Comparison of ENCODE assay signal across 1 cellular context in the genomic region with DNA sequence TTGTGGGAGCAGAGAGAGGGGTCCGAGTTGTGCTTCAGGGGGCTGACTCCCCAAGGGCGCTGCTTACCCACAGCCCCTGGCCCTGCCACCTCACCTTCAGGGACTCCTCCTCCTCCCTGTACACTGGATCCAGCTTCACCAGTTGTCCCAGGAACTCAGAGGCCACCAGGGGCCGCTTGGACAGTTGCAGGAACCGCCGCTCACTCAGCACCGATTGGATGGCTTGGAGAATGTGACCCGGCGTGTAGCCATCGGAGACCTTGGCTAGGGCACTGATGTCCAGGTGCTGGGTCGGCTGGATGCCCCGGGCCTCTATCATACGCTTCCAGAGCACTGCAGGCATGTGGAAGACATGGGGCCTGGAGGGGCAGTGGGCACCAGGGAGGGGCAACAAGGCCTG.
TF ChIP-seq lines count a peak whose summit lies in the region.

No MANE protein-coding gene starts in this region.

TF ChIP-seq in HCT116, 20 proteins besides CTCF, POLR2A, EP300 and RAD21:
- TF ChIP-seq TCF7L2 (IDR thresholded peaks at IDR 0.05; ENCODE audit: borderline replicate concordance, extremely low read depth, insufficient read depth, insufficient read length) = no peak
- no peak for TF ChIP-seq EGR1 (IDR thresholded peaks at IDR 0.05; ENCODE audit: low read depth)
- no peak for TF ChIP-seq ELF1 (IDR thresholded peaks at IDR 0.05; ENCODE audit: borderline replicate concordance, low read depth)
TF ChIP-seq in HCT116: peak in this region for 0.
